ENCODE assay signal across 8 cellular contexts in the genomic region with DNA sequence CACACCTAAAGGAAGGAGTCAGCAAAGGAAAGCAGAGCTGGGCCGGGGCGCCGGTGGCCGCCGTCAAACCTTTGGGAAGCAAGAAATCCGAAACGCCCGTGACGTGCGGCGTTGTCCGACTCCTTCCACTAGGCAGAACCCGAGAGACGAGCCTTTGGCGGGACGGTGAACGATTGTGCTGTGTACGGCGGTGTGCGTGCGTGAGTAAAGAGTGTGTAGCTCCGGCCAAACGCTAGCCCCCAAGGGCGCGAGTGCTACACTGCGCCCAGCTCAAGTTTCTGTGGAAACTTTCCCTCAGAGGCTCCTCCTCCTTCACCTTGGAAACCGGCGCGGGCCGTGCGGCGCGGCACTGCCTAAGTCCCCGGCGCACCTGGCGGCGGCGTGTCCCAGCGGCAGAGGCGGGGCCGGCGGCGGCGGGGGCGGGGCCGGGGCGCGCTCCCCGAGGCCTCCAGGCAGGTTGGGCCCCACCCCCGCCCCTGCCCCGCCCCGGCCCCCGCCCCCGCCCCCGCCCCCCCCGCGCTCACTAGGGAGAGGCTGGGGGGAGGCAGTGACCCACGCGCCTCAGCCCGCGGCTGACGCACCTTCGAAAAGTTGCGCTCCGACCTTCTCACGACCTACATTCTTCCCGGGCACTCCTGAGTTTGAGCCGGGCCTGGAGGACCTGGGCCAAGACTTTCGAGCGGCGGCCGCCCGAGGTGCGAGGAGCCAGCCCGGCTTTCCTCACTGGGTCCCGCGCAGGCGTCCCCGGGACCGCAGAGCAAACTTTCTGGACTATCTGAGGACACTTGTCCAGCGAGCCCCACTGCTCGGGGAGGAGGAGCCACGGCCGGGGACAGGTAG. TPM values are rescaled to one million over a fixed set of nuclear protein-coding genes. Genes with fewer than 3 reads are reported as not detected.
DNase-seq lines count a peak whose midpoint lies in the region; ATAC-seq and TF ChIP-seq lines count a peak whose summit lies in the region.

A gene (plus strand): TSS at position 547 of the 840 bp plus-strand sequence. CDS start 157,084 bp downstream, outside the sequence.

- peak; percentile 76 for ATAC-seq in GM19438 (IDR thresholded peaks at IDR 0.05; ENCODE audit: low read depth, unreplicated experiment)
- ATAC-seq in HG03521 (IDR thresholded peaks at IDR 0.05; ENCODE audit: unreplicated experiment) = peak; percentile 79
- ATAC-seq in activated T-helper 17 cell treated with anti-CD3 and anti-CD28 coated beads, Interleukin-2, amount 50 U/mL, for 72 hours (replicated peaks) = peak; percentile 77

- peak within 1 kb of the TSS; percentile 72 for H2AFZ ChIP-seq in OCI-LY3 (ENCODE audit: low read depth, low read length)
- peak within 1 kb of the TSS; percentile 99 for H2AFZ ChIP-seq in neural progenitor cell (replicated peaks)

- H3K36me3 Mint-ChIP-seq in activated T-helper 17 cell treated with anti-CD3 and anti-CD28 coated beads, Interleukin-2, amount 50 U/mL, for 72 hours (ENCODE audit: low read depth) = no peaks in the 10 kb centered on the region
- no peaks in the 10 kb centered on the region for H3K36me3 Mint-ChIP-seq in neural progenitor cell

- H3K9ac ChIP-seq in OCI-LY3 (ENCODE audit: low read length) (peak within 1 kb of the TSS; percentile 59), neural progenitor cell (no peak within 1 kb of the TSS)

- H3K79me2 ChIP-seq in OCI-LY3 (ENCODE audit: low read length) = no peaks in the 10 kb centered on the region
- peaks cover 12% of the 10 kb centered on the region for H3K79me2 ChIP-seq in neural progenitor cell (ENCODE audit: low read depth)

- H3F3A ChIP-seq in neural progenitor cell (ENCODE audit: low read depth) = peaks cover 29% of the 10 kb centered on the region

- H3K4me3 ChIP-seq in OCI-LY3 (ENCODE audit: low read length) = peak within 1 kb of the TSS; percentile 83
- peak within 1 kb of the TSS; percentile 66 for H3K4me3 ChIP-seq in fibroblast of the aortic adventitia (ENCODE audit: low read depth, low read length)
- peak within 1 kb of the TSS; percentile 91 for H3K4me3 ChIP-seq in neural progenitor cell

- no peaks in the 10 kb centered on the region for H3K36me3 ChIP-seq in OCI-LY3 (replicated peaks; ENCODE audit: low read depth, low read length)
- H3K36me3 ChIP-seq in neural progenitor cell = no peaks in the 10 kb centered on the region

- peaks cover 10% of the 10 kb centered on the region for H3K4me1 Mint-ChIP-seq in activated T-helper 17 cell treated with anti-CD3 and anti-CD28 coated beads, Interleukin-2, amount 50 U/mL, for 72 hours
- peaks cover 14% of the 10 kb centered on the region for H3K4me1 Mint-ChIP-seq in neural progenitor cell

- peak within 1 kb of the TSS; percentile 88 for H3K4me3 Mint-ChIP-seq in activated T-helper 17 cell treated with anti-CD3 and anti-CD28 coated beads, Interleukin-2, amount 50 U/mL, for 72 hours
- H3K4me3 Mint-ChIP-seq in neural progenitor cell = peak within 1 kb of the TSS; percentile 93

- H3K4me1 ChIP-seq in OCI-LY3 (ENCODE audit: low read length) = peaks cover 8% of the 10 kb centered on the region
- H3K4me1 ChIP-seq in neural progenitor cell = peaks cover 6% of the 10 kb centered on the region

- peak within 1 kb of the TSS; percentile 82 for H3K27ac Mint-ChIP-seq in activated T-helper 17 cell treated with anti-CD3 and anti-CD28 coated beads, Interleukin-2, amount 50 U/mL, for 72 hours
- peak within 1 kb of the TSS; percentile 93 for H3K27ac Mint-ChIP-seq in neural progenitor cell

- no peak within 1 kb of the TSS for H3K27ac ChIP-seq in OCI-LY3 (ENCODE audit: low read length)
- no peak within 1 kb of the TSS for H3K27ac ChIP-seq in neural progenitor cell

- H3K4me2 ChIP-seq in OCI-LY3 (ENCODE audit: low read length) = peak within 1 kb of the TSS; percentile 88
- H3K4me2 ChIP-seq in neural progenitor cell = peak within 1 kb of the TSS; percentile 95

- H3K27me3 ChIP-seq in OCI-LY3 (ENCODE audit: low read depth, low read length) (peaks cover 20% of the 10 kb centered on the region), neural progenitor cell (peaks cover 22% of the 10 kb centered on the region)

- peaks cover 17% of the 10 kb centered on the region for H3K27me3 Mint-ChIP-seq in activated T-helper 17 cell treated with anti-CD3 and anti-CD28 coated beads, Interleukin-2, amount 50 U/mL, for 72 hours
- H3K27me3 Mint-ChIP-seq in neural progenitor cell (ENCODE audit: insufficient read depth, low read depth) = peaks cover 17% of the 10 kb centered on the region

- H3K9me3 ChIP-seq in OCI-LY3 (ENCODE audit: insufficient read depth, low read length) (no peaks in the 10 kb centered on the region), neural progenitor cell (ENCODE audit: low read depth) (no peaks in the 10 kb centered on the region)

- no peaks in the 10 kb centered on the region for H4K20me1 ChIP-seq in OCI-LY3 (ENCODE audit: insufficient read depth, low read length)
- no peaks in the 10 kb centered on the region for H4K20me1 ChIP-seq in neural progenitor cell (ENCODE audit: low read depth)

- H3K9me3 Mint-ChIP-seq in activated T-helper 17 cell treated with anti-CD3 and anti-CD28 coated beads, Interleukin-2, amount 50 U/mL, for 72 hours = no peaks in the 10 kb centered on the region
- no peaks in the 10 kb centered on the region for H3K9me3 Mint-ChIP-seq in neural progenitor cell

- DNase-seq in COLO668 (lab: John Stamatoyannopoulos, UW; ENCODE audit: unreplicated experiment) = peak; percentile 96
- peak; percentile 53 for DNase-seq in fibroblast of the aortic adventitia (ENCODE audit: low read depth)
- peak; percentile 95 for DNase-seq in neural progenitor cell (ENCODE audit: low spot score)
- DNase-seq in stromal cell of bone marrow (ENCODE audit: low read depth) = peak; percentile 49

- TF ChIP-seq CTCF in OCI-LY3 (IDR thresholded peaks at IDR 0.05; ENCODE audit: low read depth, low read length) (no peak), fibroblast of the aortic adventitia (IDR thresholded peaks at IDR 0.05; ENCODE audit: insufficient read depth, low read length) (no peak), neural progenitor cell (IDR thresholded peaks at IDR 0.05) (no peak)

RNA-seq across cellular contexts. Expression of the gene that starts here (rescaled TPM):
- 1 to 10 TPM in 1 of 2 donors, not detected in 1; 3.1 TPM for total RNA-seq in activated T-helper 17 cell treated with anti-CD3 and anti-CD28 coated beads, Interleukin-2, amount 50 U/mL, for 72 hours
- total RNA-seq in fibroblast of the aortic adventitia (ENCODE audit: low replicate concordance) (0.33 and 0.99 TPM in 2 replicates), neural progenitor cell (ENCODE audit: low replicate concordance) (12.7 and 25.7 TPM in 2 replicates)

Comparison
In these comparisons a context has a peak if more than half of its experiments do, and no peak if none do; other contexts are left out.
1. Peak in DNase-seq and H3K4me3 ChIP-seq in fibroblast of the aortic adventitia; RNA of the gene not detected or under 1 TPM.